Comparison of ENCODE assay signal across 1 cellular context in the genomic region with DNA sequence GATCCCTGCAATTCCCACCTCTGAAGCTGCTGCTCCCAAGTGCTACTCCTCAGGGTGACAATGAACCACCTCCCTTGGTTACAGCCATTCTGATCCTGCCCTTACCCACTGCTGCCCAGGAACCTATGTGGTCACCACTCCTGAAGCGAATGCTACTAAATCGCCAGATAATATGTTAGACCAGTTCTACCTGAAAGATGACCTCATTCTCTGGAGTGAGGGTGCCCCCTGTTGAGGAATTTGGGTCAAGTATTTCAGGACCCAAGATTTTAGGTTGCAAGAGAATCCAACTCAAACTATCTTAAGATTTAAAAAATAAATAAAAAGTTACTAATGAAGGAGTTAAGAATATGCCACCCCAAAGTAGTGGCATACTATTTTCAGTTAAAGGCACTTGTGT.
TF ChIP-seq lines count a peak whose summit lies in the region.

No MANE protein-coding gene starts in this region.

TF ChIP-seq in GM12878, 131 proteins besides CTCF, POLR2A, EP300 and RAD21 (continued from another document):
- peak; percentile 60 for TF ChIP-seq SMC3 (IDR thresholded peaks at IDR 0.05; ENCODE audit: borderline replicate concordance, low read length)
- no peak for TF ChIP-seq MAX (IDR thresholded peaks at IDR 0.05; ENCODE audit: low read depth, low read length)
- TF ChIP-seq ZNF384 (IDR thresholded peaks at IDR 0.05; ENCODE audit: borderline replicate concordance, low read depth, low read length): no peak
- TF ChIP-seq ATF7 (IDR thresholded peaks at IDR 0.05; ENCODE audit: low read depth): peak; percentile 53
- TF ChIP-seq, protein P1, sequence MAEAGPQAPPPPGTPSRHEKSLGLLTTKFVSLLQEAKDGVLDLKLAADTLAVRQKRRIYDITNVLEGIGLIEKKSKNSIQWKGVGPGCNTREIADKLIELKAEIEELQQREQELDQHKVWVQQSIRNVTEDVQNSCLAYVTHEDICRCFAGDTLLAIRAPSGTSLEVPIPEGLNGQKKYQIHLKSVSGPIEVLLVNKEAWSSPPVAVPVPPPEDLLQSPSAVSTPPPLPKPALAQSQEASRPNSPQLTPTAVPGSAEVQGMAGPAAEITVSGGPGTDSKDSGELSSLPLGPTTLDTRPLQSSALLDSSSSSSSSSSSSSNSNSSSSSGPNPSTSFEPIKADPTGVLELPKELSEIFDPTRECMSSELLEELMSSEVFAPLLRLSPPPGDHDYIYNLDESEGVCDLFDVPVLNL (IDR thresholded peaks at IDR 0.05; ENCODE audit: low read depth, low read length): no peak
